In genomic region chr1:222090103-222090502, GRCh38 we compare ENCODE assay signal across 1 cellular context.
TF ChIP-seq lines count a peak whose summit lies in the region.

No MANE protein-coding gene starts in this region.

TF ChIP-seq in GM23338, 12 proteins besides CTCF, POLR2A, EP300 and RAD21 (continued from another document):
- TF ChIP-seq ZNF462 (CRISPR knock-in tag; IDR thresholded peaks at IDR 0.05) (no peak), REST (IDR thresholded peaks at IDR 0.05; ENCODE audit: unreplicated experiment) (no peak)
